9 cellular contexts compared by ENCODE assay signal in the genomic region with DNA sequence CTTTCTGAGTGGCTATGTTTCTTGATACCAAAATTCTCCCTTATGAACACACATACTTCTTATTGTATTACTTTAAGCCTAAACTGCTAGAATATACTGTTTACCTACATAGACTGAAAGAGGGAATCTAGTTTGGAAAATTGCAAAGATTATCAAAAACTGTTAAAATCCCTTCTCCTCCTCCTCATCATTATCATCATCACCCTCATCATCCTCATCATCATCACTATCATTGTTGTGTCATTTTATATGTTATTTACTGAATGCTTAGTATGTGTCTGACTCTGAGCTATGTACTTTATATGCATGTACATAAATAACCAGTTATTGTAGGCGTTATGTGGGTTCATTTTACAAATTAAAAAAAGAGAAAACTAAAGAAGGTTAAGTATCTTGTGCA. TPM values are rescaled to one million over a fixed set of nuclear protein-coding genes. Genes with fewer than 3 reads are reported as not detected.
"Had no signal": no experiment of that assay in that cellular context is flagged by ENCODE, and none has a peak within 500 bp of the region (broad histone marks: within the 10 kb centered on the region; RNA-seq: fewer than 3 reads in every experiment).

No MANE protein-coding gene starts in this region.

- H3K4me2 ChIP-seq: KMS-11 had no signal

- H3K9ac ChIP-seq: KMS-11 had no signal

- H3K27ac ChIP-seq: HL-60, KMS-11 had no signal

- FAIRE-seq: HTR-8/SVneo, K562 had no signal

- DNase-seq: IMR-90, KBM-7, KG1 had no signal

- H3K4me3 ChIP-seq: K562 had no signal

- ATAC-seq: K562 had no signal

RNA-seq across cellular contexts. Expression of a gene that starts 19.6 kb away (rescaled TPM):
- total RNA-seq: HT-29, K562 had no signal
- polyA plus RNA-seq: IgD-negative memory B cell, K562 had no signal
